26 cellular contexts compared by ENCODE assay signal in the genomic region with DNA sequence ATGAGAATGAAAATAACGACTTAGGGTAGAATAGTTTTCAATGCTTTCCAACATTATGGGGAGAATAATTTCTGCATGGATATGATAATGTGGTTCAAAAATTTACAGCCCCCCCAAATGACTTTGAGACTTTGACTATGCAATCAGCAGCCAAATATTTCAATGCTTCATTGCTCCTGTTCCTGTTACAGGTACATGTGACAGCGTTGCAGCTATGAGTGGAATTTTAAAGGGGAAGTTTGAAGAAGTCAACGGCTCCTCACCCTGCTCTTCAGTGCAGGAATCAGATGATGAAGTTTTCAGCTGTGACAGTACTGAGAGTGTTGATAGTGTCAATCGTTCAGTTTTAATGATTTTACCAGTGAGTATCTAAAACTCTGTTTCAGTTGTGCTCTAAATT. TPM values are rescaled to one million over a fixed set of nuclear protein-coding genes. Genes with fewer than 3 reads are reported as not detected.
"Had no signal": no experiment of that assay in that cellular context is flagged by ENCODE, and none has a peak within 500 bp of the region (broad histone marks: within the 10 kb centered on the region; RNA-seq: fewer than 3 reads in every experiment).

No MANE protein-coding gene starts in this region.

- ATAC-seq: HepG2, K562, PC-3, Right ventricle myocardium inferior, SK-N-SH treated with all-trans-retinoic acid at 6 μM for 48 hours had no signal

- H3K36me3 ChIP-seq: Peyer's patch, SJCRH30 had no signal

- H3K27ac ChIP-seq: KMS-11, Peyer's patch, SJCRH30 had no signal

- H3K27me3 ChIP-seq: Peyer's patch, SJCRH30 had no signal

- DNase-seq: IMR-90, Kasumi-1, MM.1S, NCI-H1092, NCI-H1105 treated with DMSO at 0.1 percent for 48 hours, NCI-H1417 treated with DMSO at 0.1 percent for 48 hours, NCI-H187, NCI-H2029, NCI-H2081 treated with DMSO at 0.1 percent for 48 hours, NCI-H2171, NCI-H226, NCI-H446, NCI-H510A, NCI-H524 treated with DMSO at 0.1 percent for 48 hours, NCI-H69, NCI-H774, PC-3, Peyer's patch, SHP77 treated with DMSO at 0.1 percent for 48 hours, SJCRH30 had no signal

- H3K4me1 ChIP-seq: Peyer's patch, SJCRH30 had no signal

- H3K9me3 ChIP-seq: Peyer's patch, SJCRH30 had no signal

- H3K4me3 ChIP-seq: K562, Peyer's patch, SJCRH30 had no signal

RNA-seq across cellular contexts. Expression of a gene that starts 25.1 kb away (rescaled TPM):
- total RNA-seq: HepG2, K562, RPMI7951 had no signal
